17 cellular contexts compared by ENCODE assay signal in genomic region chr17:15000661-15001060, GRCh38.
DNase-seq lines count a peak whose midpoint lies in the region; ATAC-seq, FAIRE-seq and TF ChIP-seq lines count a peak whose summit lies in the region.
"Had no signal": no experiment of that assay in that cellular context is flagged by ENCODE, and none has a peak within 500 bp of the region (broad histone marks: within the 10 kb centered on the region; RNA-seq: fewer than 3 reads in every experiment).

No MANE protein-coding gene starts in this region.

- H3K4me1 Mint-ChIP-seq in activated T-cell treated with anti-CD3 and anti-CD28 coated beads, Interleukin-2, amount 50 U/mL, for 4 hours (ENCODE audit: low read depth), result no peaks in the 10 kb centered on the region
- peaks cover 1% of the 10 kb centered on the region for H3K4me1 Mint-ChIP-seq in activated T-cell treated with anti-CD3 and anti-CD28 coated beads, Interleukin-2, amount 50 U/mL, for 24 hours (ENCODE audit: low read depth)
- peaks cover 6% of the 10 kb centered on the region for H3K4me1 Mint-ChIP-seq in activated T-helper 17 cell treated with anti-CD3 and anti-CD28 coated beads, Interleukin-2, amount 50 U/mL, for 72 hours
- H3K4me1 Mint-ChIP-seq in stimulated activated effector memory CD8-positive, alpha-beta T cell treated with anti-CD3 and anti-CD28 coated beads, Interleukin-12 subunit alpha, Interleukin-12 subunit beta, amount 100 ng/mL, for 72 hours, result peaks cover 5% of the 10 kb centered on the region
- H3K4me1 Mint-ChIP-seq: CD4-positive, alpha-beta memory T cell; GM23338 had no signal

- no peak overlapping the region for H3K27ac ChIP-seq in breast epithelium
- H3K27ac ChIP-seq: C4-2B had no signal

- peaks cover 8% of the 10 kb centered on the region for H3K27me3 Mint-ChIP-seq in activated T-cell treated with anti-CD3 and anti-CD28 coated beads, Interleukin-2, amount 50 U/mL, for 4 hours (ENCODE audit: low read depth)
- peaks cover 25% of the 10 kb centered on the region for H3K27me3 Mint-ChIP-seq in activated T-cell treated with anti-CD3 and anti-CD28 coated beads, Interleukin-2, amount 50 U/mL, for 24 hours
- peaks cover 17% of the 10 kb centered on the region for H3K27me3 Mint-ChIP-seq in activated T-helper 17 cell treated with anti-CD3 and anti-CD28 coated beads, Interleukin-2, amount 50 U/mL, for 72 hours

- no peak overlapping the region for H3K4me3 ChIP-seq in breast epithelium
- H3K4me3 ChIP-seq: GM23338 had no signal

- TF ChIP-seq CTCF in breast epithelium (IDR thresholded peaks at IDR 0.05), result no peak

- no peak for TF ChIP-seq POLR2A in breast epithelium (IDR thresholded peaks at IDR 0.05)

- no peaks in the 10 kb centered on the region for H3K4me1 ChIP-seq in breast epithelium
- H3K4me1 ChIP-seq: BE2C had no signal

- no peaks in the 10 kb centered on the region for H3K27me3 ChIP-seq in breast epithelium
- H3K27me3 ChIP-seq: BE2C had no signal

- no peaks in the 10 kb centered on the region for H3K36me3 ChIP-seq in breast epithelium
- H3K36me3 ChIP-seq: BE2C had no signal

- no peak overlapping the region for H3K4me3 Mint-ChIP-seq in activated T-cell treated with anti-CD3 and anti-CD28 coated beads, Interleukin-2, amount 50 U/mL, for 4 hours
- H3K4me3 Mint-ChIP-seq in activated T-cell treated with anti-CD3 and anti-CD28 coated beads, Interleukin-2, amount 50 U/mL, for 24 hours, result no peak overlapping the region
- no peak overlapping the region for H3K4me3 Mint-ChIP-seq in activated T-helper 17 cell treated with anti-CD3 and anti-CD28 coated beads, Interleukin-2, amount 50 U/mL, for 72 hours
- no peak overlapping the region for H3K4me3 Mint-ChIP-seq in stimulated activated effector memory CD8-positive, alpha-beta T cell treated with anti-CD3 and anti-CD28 coated beads, Interleukin-12 subunit alpha, Interleukin-12 subunit beta, amount 100 ng/mL, for 72 hours
- H3K4me3 Mint-ChIP-seq: CD4-positive, alpha-beta memory T cell; GM23338 had no signal

- no peaks in the 10 kb centered on the region for H3K36me3 Mint-ChIP-seq in activated T-cell treated with anti-CD3 and anti-CD28 coated beads, Interleukin-2, amount 50 U/mL, for 4 hours (ENCODE audit: insufficient read depth)
- H3K36me3 Mint-ChIP-seq in activated T-cell treated with anti-CD3 and anti-CD28 coated beads, Interleukin-2, amount 50 U/mL, for 24 hours (ENCODE audit: low read depth), result no peaks in the 10 kb centered on the region
- no peaks in the 10 kb centered on the region for H3K36me3 Mint-ChIP-seq in activated T-helper 17 cell treated with anti-CD3 and anti-CD28 coated beads, Interleukin-2, amount 50 U/mL, for 72 hours (ENCODE audit: low read depth)
- no peaks in the 10 kb centered on the region for H3K36me3 Mint-ChIP-seq in stimulated activated effector memory CD8-positive, alpha-beta T cell treated with anti-CD3 and anti-CD28 coated beads, Interleukin-12 subunit alpha, Interleukin-12 subunit beta, amount 100 ng/mL, for 72 hours
- H3K36me3 Mint-ChIP-seq: CD4-positive, alpha-beta memory T cell had no signal

- intact Hi-C loops in breast epithelium (cut with DNase I; ENCODE audit: low total_unique reads), result no loop called here

- no peaks in the 10 kb centered on the region for H3K9me3 Mint-ChIP-seq in activated T-cell treated with anti-CD3 and anti-CD28 coated beads, Interleukin-2, amount 50 U/mL, for 4 hours
- no peaks in the 10 kb centered on the region for H3K9me3 Mint-ChIP-seq in activated T-cell treated with anti-CD3 and anti-CD28 coated beads, Interleukin-2, amount 50 U/mL, for 24 hours
- no peaks in the 10 kb centered on the region for H3K9me3 Mint-ChIP-seq in activated T-helper 17 cell treated with anti-CD3 and anti-CD28 coated beads, Interleukin-2, amount 50 U/mL, for 72 hours
- H3K9me3 Mint-ChIP-seq in stimulated activated effector memory CD8-positive, alpha-beta T cell treated with anti-CD3 and anti-CD28 coated beads, Interleukin-12 subunit alpha, Interleukin-12 subunit beta, amount 100 ng/mL, for 72 hours, result no peaks in the 10 kb centered on the region
- H3K9me3 Mint-ChIP-seq: CD4-positive, alpha-beta memory T cell; GM23338 had no signal

- H3K9me3 ChIP-seq in breast epithelium, result no peaks in the 10 kb centered on the region
- H3K9me3 ChIP-seq: BE2C had no signal

- DNase-seq in activated T-cell treated with anti-CD3 and anti-CD28 coated beads, Interleukin-2, amount 50 U/mL, for 4 hours, result no peak
- no peak for DNase-seq in activated T-cell treated with anti-CD3 and anti-CD28 coated beads, Interleukin-2, amount 50 U/mL, for 24 hours
- DNase-seq in HTR-8/SVneo (ENCODE audit: insufficient read length, low spot score) (no peak), hypothalamus (lab: John Stamatoyannopoulos, UW) (no peak), AG20443 (ENCODE audit: low spot score) (no peak), breast epithelium (ENCODE audit: low spot score in 2 of 2) (no peak)
- no peak for DNase-seq in stimulated activated effector memory CD8-positive, alpha-beta T cell treated with anti-CD3 and anti-CD28 coated beads, Interleukin-12 subunit alpha, Interleukin-12 subunit beta, amount 100 ng/mL, for 72 hours (ENCODE audit: low spot score in 2 of 2)
- DNase-seq: ACHN; BE2C; CD4-positive, alpha-beta memory T cell; DMS79; H7 had no signal

- ATAC-seq in activated T-cell treated with anti-CD3 and anti-CD28 coated beads, Interleukin-2, amount 50 U/mL, for 4 hours, result peak; percentile 77 to 78
- ATAC-seq in activated T-helper 17 cell treated with anti-CD3 and anti-CD28 coated beads, Interleukin-2, amount 50 U/mL, for 72 hours (replicated peaks), result peak; percentile 83
- peak; percentile 76 for ATAC-seq in stimulated activated effector memory CD8-positive, alpha-beta T cell treated with anti-CD3 and anti-CD28 coated beads, Interleukin-12 subunit alpha, Interleukin-12 subunit beta, amount 100 ng/mL, for 72 hours
- ATAC-seq: GM23338 had no signal

- peak; percentile 65 for FAIRE-seq in HTR-8/SVneo (lab: Jason Lieb, UNC)
- FAIRE-seq: G401.6, GM12891 had no signal

- no peak overlapping the region for H3K27ac Mint-ChIP-seq in activated T-cell treated with anti-CD3 and anti-CD28 coated beads, Interleukin-2, amount 50 U/mL, for 24 hours
- H3K27ac Mint-ChIP-seq in activated T-helper 17 cell treated with anti-CD3 and anti-CD28 coated beads, Interleukin-2, amount 50 U/mL, for 72 hours, result no peak overlapping the region
- no peak overlapping the region for H3K27ac Mint-ChIP-seq in stimulated activated effector memory CD8-positive, alpha-beta T cell treated with anti-CD3 and anti-CD28 coated beads, Interleukin-12 subunit alpha, Interleukin-12 subunit beta, amount 100 ng/mL, for 72 hours
- H3K27ac Mint-ChIP-seq: CD4-positive, alpha-beta memory T cell; GM23338 had no signal
